10 cellular contexts compared by ENCODE assay signal in genomic region chr9:13213337-13213736, GRCh38.
DNase-seq lines count a peak whose midpoint lies in the region; ATAC-seq, FAIRE-seq and TF ChIP-seq lines count a peak whose summit lies in the region.
"Had no signal": no experiment of that assay in that cellular context is flagged by ENCODE, and none has a peak within 500 bp of the region (broad histone marks: within the 10 kb centered on the region; RNA-seq: fewer than 3 reads in every experiment).

No MANE protein-coding gene starts in this region.

- TF ChIP-seq RAD21 in SK-N-SH (IDR thresholded peaks at IDR 0.05; ENCODE audit: low read length): peak; percentile 36; the same call in 1 of the 2 replicates

- FAIRE-seq in small intestine (lab: Jason Lieb, UNC): no peak

- intact Hi-C loops in PC-3 (cut with micrococcal nuclease): loop anchor here (10.0 kb wide), 1 partner anchor 211 kb away; no protein-coding TSS in a partner anchor

- no TSS peak for BruUV-seq in PC-3 (replicated peaks; lab: Mats Ljungman, UMichigan)

- H3K4me3 ChIP-seq in SK-N-SH (ENCODE audit: low read depth in 2 of 2, low read length in 1 of 2) (no peak overlapping the region), PC-3 (ENCODE audit: low read length) (no peak overlapping the region), small intestine (ENCODE audit: low read depth in 1 of 2, low read length in 2 of 2) (no peak overlapping the region)

- CTCF ChIA-PET in SK-N-SH (lab: Yijun Ruan, JAX) (interaction anchor here (0.6 kb wide), 1 partner anchor 216 kb away, joined by 3 read pairs; no protein-coding TSS in a partner anchor), PC-3 (lab: Charles Lee) (no interaction called here)

- H3F3A ChIP-seq in SK-N-SH (replicated peaks; ENCODE audit: insufficient read depth) (peaks cover 3% of the 10 kb centered on the region), PC-3 (ENCODE audit: low read length, unreplicated experiment) (no peaks in the 10 kb centered on the region)

- peaks cover 0 to 2% of the 10 kb centered on the region in 2 experiments; a peak in 2 of 4 replicates for H3K4me1 ChIP-seq in SK-N-SH (ENCODE audit: control insufficient read depth in 1 of 2, insufficient read depth in 2 of 2, low read depth in 1 of 2, low read length in 1 of 2)
- H3K4me1 ChIP-seq in PC-3 (ENCODE audit: insufficient read depth, low read length): no peaks in the 10 kb centered on the region
- H3K4me1 ChIP-seq in foreskin keratinocyte: no peaks in the 10 kb centered on the region
- no peaks in the 10 kb centered on the region for H3K4me1 ChIP-seq in small intestine (ENCODE audit: control insufficient read depth in 2 of 2, insufficient read depth in 1 of 2, low read depth in 1 of 2, low read length in 1 of 2)

- POLR2A ChIA-PET in SK-N-SH (lab: Yijun Ruan, JAX) (no interaction called here), PC-3 (lab: Charles Lee; ENCODE audit: unreplicated experiment) (no interaction called here)

- H3K9me3 Mint-ChIP-seq in type B pancreatic cell: no peaks in the 10 kb centered on the region
- peaks cover 0 to 3% of the 10 kb centered on the region in 2 donors for H3K9me3 Mint-ChIP-seq in stimulated activated naive B cell treated with anti-CD40 and anti-IgM and Interleukin-4, amounts not matched to agents 10 μg/mL and 1 μg/mL and 100 μg/mL, for 72 hours
- H3K9me3 Mint-ChIP-seq: nephron progenitor cell had no signal

- TF ChIP-seq CTCF in SK-N-SH (IDR thresholded peaks at IDR 0.05) (peak; percentile 71), PC-3 (conservative IDR thresholded peaks at IDR 0.05; ENCODE audit: low read depth, low read length) (peak; percentile 62), foreskin keratinocyte (conservative IDR thresholded peaks at IDR 0.05) (peak; percentile 67), type B pancreatic cell (conservative IDR thresholded peaks at IDR 0.05) (peak; percentile 61)

- no peak overlapping the region for H2AFZ ChIP-seq in SK-N-SH (ENCODE audit: low read depth)
- no peak overlapping the region for H2AFZ ChIP-seq in PC-3 (ENCODE audit: low read length)

- no peak for DNase-seq in SK-N-SH
- peak; percentile 30 for DNase-seq in PC-3
- DNase-seq in foreskin keratinocyte: no peak
- no peak for DNase-seq in type B pancreatic cell (ENCODE audit: extremely low spot score, unreplicated experiment)
- no peak for DNase-seq in occipital lobe (lab: John Stamatoyannopoulos, UW)
- no peak for DNase-seq in small intestine
- DNase-seq in stimulated activated naive B cell treated with anti-CD40 and anti-IgM and Interleukin-4, amounts not matched to agents 10 μg/mL and 1 μg/mL and 100 μg/mL, for 72 hours: no peak
- DNase-seq: cortex of kidney, nephron progenitor cell had no signal

- peaks cover 38 to 52% of the 10 kb centered on the region in 2 experiments for H3K36me3 ChIP-seq in SK-N-SH (replicated peaks in 1 of 2; ENCODE audit: control insufficient read depth in 1 of 2, insufficient read depth in 2 of 2, low read length in 1 of 2)
- no peaks in the 10 kb centered on the region for H3K36me3 ChIP-seq in PC-3 (ENCODE audit: low read depth, low read length)
- H3K36me3 ChIP-seq in small intestine (ENCODE audit: control insufficient read depth in 2 of 2, insufficient read depth in 2 of 2, low read length in 2 of 2): no peaks in the 10 kb centered on the region

- H3K4me1 Mint-ChIP-seq in type B pancreatic cell (ENCODE audit: unreplicated experiment): no peaks in the 10 kb centered on the region
- H3K4me1 Mint-ChIP-seq in stimulated activated naive B cell treated with anti-CD40 and anti-IgM and Interleukin-4, amounts not matched to agents 10 μg/mL and 1 μg/mL and 100 μg/mL, for 72 hours: no peaks in the 10 kb centered on the region
- H3K4me1 Mint-ChIP-seq: nephron progenitor cell had no signal

- H3K9ac ChIP-seq in SK-N-SH: no peak overlapping the region
- no peak overlapping the region for H3K9ac ChIP-seq in PC-3 (ENCODE audit: low read length)

- H3K79me2 ChIP-seq in SK-N-SH (ENCODE audit: insufficient read depth): no peaks in the 10 kb centered on the region
- no peaks in the 10 kb centered on the region for H3K79me2 ChIP-seq in PC-3 (ENCODE audit: low read length)

- H3K36me3 Mint-ChIP-seq in type B pancreatic cell: peaks cover 39% of the 10 kb centered on the region
- H3K36me3 Mint-ChIP-seq in stimulated activated naive B cell treated with anti-CD40 and anti-IgM and Interleukin-4, amounts not matched to agents 10 μg/mL and 1 μg/mL and 100 μg/mL, for 72 hours: no peaks in the 10 kb centered on the region

- no peaks in the 10 kb centered on the region for H3K27me3 Mint-ChIP-seq in type B pancreatic cell
- no peaks in the 10 kb centered on the region for H3K27me3 Mint-ChIP-seq in stimulated activated naive B cell treated with anti-CD40 and anti-IgM and Interleukin-4, amounts not matched to agents 10 μg/mL and 1 μg/mL and 100 μg/mL, for 72 hours

- ATAC-seq in SK-N-SH treated with all-trans-retinoic acid at 6 μM for 48 hours (no peak), PC-3 (no peak), foreskin keratinocyte (no peak)
- no peak for ATAC-seq in stimulated activated naive B cell treated with anti-CD40 and anti-IgM and Interleukin-4, amounts not matched to agents 10 μg/mL and 1 μg/mL and 100 μg/mL, for 72 hours (replicated peaks)

- H4K20me1 ChIP-seq in SK-N-SH (ENCODE audit: insufficient read depth) (no peaks in the 10 kb centered on the region), PC-3 (ENCODE audit: low read length) (no peaks in the 10 kb centered on the region)

- 84% methylated on average over 1 of the region's 1 CpG for WGBS in SK-N-SH (ENCODE audit: low lambda C conversion rate)
- 90 to 95% (median 92%) methylated on average over 1 of the region's 1 CpG for WGBS in small intestine, 3 donors

- no peak overlapping the region for H3K4me3 Mint-ChIP-seq in type B pancreatic cell
- no peak overlapping the region for H3K4me3 Mint-ChIP-seq in stimulated activated naive B cell treated with anti-CD40 and anti-IgM and Interleukin-4, amounts not matched to agents 10 μg/mL and 1 μg/mL and 100 μg/mL, for 72 hours
- H3K4me3 Mint-ChIP-seq: nephron progenitor cell had no signal

- H3K27me3 ChIP-seq in SK-N-SH (ENCODE audit: insufficient read depth) (no peaks in the 10 kb centered on the region), PC-3 (ENCODE audit: low read length) (no peaks in the 10 kb centered on the region), foreskin keratinocyte (no peaks in the 10 kb centered on the region), small intestine (ENCODE audit: control insufficient read depth in 2 of 2, insufficient read depth in 2 of 2, low read length in 2 of 2) (no peaks in the 10 kb centered on the region)

- no peaks in the 10 kb centered on the region for H3K9me2 ChIP-seq in SK-N-SH
- H3K9me2 ChIP-seq in PC-3 (replicated peaks; ENCODE audit: low read length): no peaks in the 10 kb centered on the region

- H3K27ac ChIP-seq in SK-N-SH (ENCODE audit: low read depth in 2 of 2, low read length in 1 of 2) (no peak overlapping the region), PC-3 (ENCODE audit: low read length) (no peak overlapping the region), foreskin keratinocyte (no peak overlapping the region), small intestine (ENCODE audit: low read depth in 1 of 2, low read length in 1 of 2) (no peak overlapping the region)

- H3K9me3 ChIP-seq in SK-N-SH: no peaks in the 10 kb centered on the region
- no peaks in the 10 kb centered on the region for H3K9me3 ChIP-seq in PC-3 (ENCODE audit: low read length)
- H3K9me3 ChIP-seq in small intestine (ENCODE audit: control insufficient read depth, low read depth): no peaks in the 10 kb centered on the region

- H3K27ac Mint-ChIP-seq in type B pancreatic cell: no peak overlapping the region
- no peak overlapping the region for H3K27ac Mint-ChIP-seq in stimulated activated naive B cell treated with anti-CD40 and anti-IgM and Interleukin-4, amounts not matched to agents 10 μg/mL and 1 μg/mL and 100 μg/mL, for 72 hours
- H3K27ac Mint-ChIP-seq: nephron progenitor cell had no signal

- H3K4me2 ChIP-seq in SK-N-SH (no peak overlapping the region), PC-3 (ENCODE audit: low read length) (no peak overlapping the region)

- TF ChIP-seq EP300 in SK-N-SH (IDR thresholded peaks at IDR 0.05; ENCODE audit: borderline replicate concordance in 1 of 2, low read depth in 1 of 2, low read length in 1 of 2): no peak

TF ChIP-seq in SK-N-SH, 30 proteins besides CTCF, POLR2A, EP300 and RAD21:
- TF ChIP-seq SIN3A (IDR thresholded peaks at IDR 0.05; ENCODE audit: borderline replicate concordance, low read depth, low read length): no peak
- TF ChIP-seq PBX3 (IDR thresholded peaks at IDR 0.05): no peak

TF ChIP-seq in SK-N-SH treated with all-trans-retinoic acid at 6 μM for 48 hours, 23 proteins besides CTCF, POLR2A, EP300 and RAD21:
- TF ChIP-seq CSDC2 (CRISPR knock-in tag; IDR thresholded peaks at IDR 0.05) (no peak), PATZ1 (CRISPR knock-in tag; IDR thresholded peaks at IDR 0.05; ENCODE audit: borderline replicate concordance) (no peak), ZNF70 (CRISPR knock-in tag; IDR thresholded peaks at IDR 0.05) (no peak), SNAI2 (CRISPR knock-in tag; IDR thresholded peaks at IDR 0.05) (no peak), ZFP3 (CRISPR knock-in tag; IDR thresholded peaks at IDR 0.05) (no peak), ARNTL (CRISPR knock-in tag; IDR thresholded peaks at IDR 0.05; ENCODE audit: borderline replicate concordance, low read depth) (no peak)
